ENCODE assay signal across 15 cellular contexts in genomic region chr3:170111147-170111771, GRCh38.
"Had no signal": no experiment of that assay in that cellular context is flagged by ENCODE, and none has a peak within 500 bp of the region (broad histone marks: within the 10 kb centered on the region; RNA-seq: fewer than 3 reads in every experiment).

No MANE protein-coding gene starts in this region.

- H3K4me1 ChIP-seq: lower lobe of right lung had no signal

- H3K27me3 Mint-ChIP-seq: activated B cell treated with CpG ODN at 0.5 μM for 24 hours; brain; central memory CD8-positive, alpha-beta T cell had no signal

- H3K4me2 ChIP-seq: SK-N-SH had no signal

- H3K27ac Mint-ChIP-seq: activated B cell treated with CpG ODN at 0.5 μM for 24 hours, brain, nephron had no signal

- H3K9me3 Mint-ChIP-seq: activated B cell treated with CpG ODN at 0.5 μM for 24 hours; brain; central memory CD8-positive, alpha-beta T cell; nephron had no signal

- ATAC-seq: lower lobe of right lung had no signal

- H3K4me1 Mint-ChIP-seq: brain, nephron had no signal

- H3K27me3 ChIP-seq: stomach had no signal

- H3K4me3 ChIP-seq: lower lobe of right lung, stomach, thoracic aorta had no signal

- H3K9me3 ChIP-seq: lower lobe of right lung, SK-N-SH, stomach, thoracic aorta had no signal

- DNase-seq: activated B cell treated with CpG ODN at 0.5 μM for 24 hours; activated CD4-positive, alpha-beta T cell treated with anti-CD3 and anti-CD28 coated beads, Interleukin-2, amount 50 U/mL, for 1 hour; activated T-cell treated with anti-CD3 and anti-CD28 coated beads, Interleukin-2, amount 50 U/mL, for 48 hours; amniotic stem cell; cortex of kidney; hippocampal formation; lower lobe of right lung; SK-N-SH; stimulated activated CD4-positive, alpha-beta T cell treated with anti-CD3 and anti-CD28 coated beads, Interleukin-12 subunit alpha, Interleukin-12 subunit beta, amount 100 ng/mL, for 4 hours; stomach; T-helper 1 cell had no signal

- H3K9ac ChIP-seq: SK-N-SH had no signal

- H3K4me3 Mint-ChIP-seq: activated B cell treated with CpG ODN at 0.5 μM for 24 hours; brain; central memory CD8-positive, alpha-beta T cell; nephron had no signal

- H3K27ac ChIP-seq: lower lobe of right lung, stomach, thoracic aorta had no signal
